1 cellular context compared by ENCODE assay signal in genomic region chr7:34091330-34091917, GRCh38.
TF ChIP-seq lines count a peak whose summit lies in the region.

No MANE protein-coding gene starts in this region.

TF ChIP-seq in K562, 482 proteins besides CTCF, POLR2A, EP300 and RAD21 (continued from another document):
- no peak for TF ChIP-seq MGA (IDR thresholded peaks at IDR 0.05)
